ENCODE assay signal across 26 cellular contexts in the genomic region with DNA sequence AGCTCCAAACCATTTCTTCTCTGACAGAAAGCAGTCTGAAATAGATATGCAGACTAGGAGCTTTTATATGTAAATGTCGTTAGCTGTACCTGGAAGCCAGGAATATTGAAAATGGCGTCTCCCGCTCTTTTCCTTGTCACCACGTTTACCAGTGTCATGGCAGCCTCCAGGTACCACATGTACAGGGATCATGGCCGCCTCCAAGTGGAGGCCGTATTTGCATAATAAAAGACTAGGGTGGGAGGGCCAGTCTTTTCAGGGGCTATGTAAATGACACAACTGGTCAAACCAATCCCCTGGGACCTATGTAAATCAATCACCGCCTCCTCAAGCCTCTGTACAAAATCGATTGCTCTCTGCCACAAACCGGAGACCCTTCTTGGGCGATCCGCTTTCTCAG. TPM values are rescaled to one million over a fixed set of nuclear protein-coding genes. Genes with fewer than 3 reads are reported as not detected.
"Had no signal": no experiment of that assay in that cellular context is flagged by ENCODE, and none has a peak within 500 bp of the region (broad histone marks: within the 10 kb centered on the region; RNA-seq: fewer than 3 reads in every experiment).

No MANE protein-coding gene starts in this region.

- H3K4me1 ChIP-seq: breast epithelium, foreskin keratinocyte, stomach, upper lobe of right lung had no signal

- H3K27me3 ChIP-seq: breast epithelium, esophagus muscularis mucosa, foreskin keratinocyte, heart right ventricle, stomach, tibial artery, upper lobe of right lung had no signal

- H3K4me3 Mint-ChIP-seq: activated CD8-positive, alpha-beta T cell treated with anti-CD3 and anti-CD28 coated beads for 36 hours; activated naive CD4-positive, alpha-beta T cell treated with anti-CD3 and anti-CD28 coated beads, Interleukin-2, amount 50 U/mL, for 24 hours; activated T-cell treated with anti-CD3 and anti-CD28 coated beads, Interleukin-2, amount 50 U/mL, for 4 hours; activated T-helper 17 cell treated with anti-CD3 and anti-CD28 coated beads, Interleukin-2, amount 50 U/mL, for 72 hours; natural killer cell treated with Interleukin-12 subunit alpha and Interleukin-12 subunit beta and Interleukin-15 and Interleukin-18, amount 100 ng/mL, for 72 hours; stimulated activated naive B cell treated with anti-CD40 and anti-IgM and Interleukin-4, amounts not matched to agents 10 μg/mL and 1 μg/mL and 100 μg/mL, for 72 hours had no signal

- H3K36me3 Mint-ChIP-seq: activated naive CD4-positive, alpha-beta T cell treated with anti-CD3 and anti-CD28 coated beads, Interleukin-2, amount 50 U/mL, for 24 hours; natural killer cell treated with Interleukin-12 subunit alpha and Interleukin-12 subunit beta and Interleukin-15 and Interleukin-18, amount 100 ng/mL, for 72 hours; stimulated activated naive B cell treated with anti-CD40 and anti-IgM and Interleukin-4, amounts not matched to agents 10 μg/mL and 1 μg/mL and 100 μg/mL, for 72 hours had no signal

- H3K36me3 ChIP-seq: breast epithelium, stomach, upper lobe of right lung had no signal

- H3K27me3 Mint-ChIP-seq: activated CD8-positive, alpha-beta T cell treated with anti-CD3 and anti-CD28 coated beads for 36 hours; activated T-helper 17 cell treated with anti-CD3 and anti-CD28 coated beads, Interleukin-2, amount 50 U/mL, for 72 hours had no signal

- ATAC-seq: activated CD8-positive, alpha-beta T cell treated with anti-CD3 and anti-CD28 coated beads for 36 hours; activated T-cell treated with anti-CD3 and anti-CD28 coated beads, Interleukin-2, amount 50 U/mL, for 4 hours; activated T-helper 17 cell treated with anti-CD3 and anti-CD28 coated beads, Interleukin-2, amount 50 U/mL, for 72 hours; foreskin keratinocyte; heart right ventricle; mucosa of descending colon; natural killer cell treated with Interleukin-12 subunit alpha and Interleukin-12 subunit beta and Interleukin-15 and Interleukin-18, amount 100 ng/mL, for 72 hours; right cardiac atrium; stimulated activated naive B cell treated with anti-CD40 and anti-IgM and Interleukin-4, amounts not matched to agents 10 μg/mL and 1 μg/mL and 100 μg/mL, for 72 hours; upper lobe of right lung had no signal

- H3K4me3 ChIP-seq: breast epithelium, esophagus muscularis mucosa, heart right ventricle, left ventricle myocardium inferior, lung, mucosa of descending colon, stomach, tibial artery, upper lobe of right lung had no signal

- H3K9me3 ChIP-seq: breast epithelium, esophagus muscularis mucosa, heart right ventricle, left ventricle myocardium inferior, mucosa of descending colon, stomach, tibial artery, upper lobe of right lung had no signal

- H3K4me1 Mint-ChIP-seq: activated naive CD4-positive, alpha-beta T cell treated with anti-CD3 and anti-CD28 coated beads, Interleukin-2, amount 50 U/mL, for 24 hours; activated T-helper 17 cell treated with anti-CD3 and anti-CD28 coated beads, Interleukin-2, amount 50 U/mL, for 72 hours; stimulated activated naive B cell treated with anti-CD40 and anti-IgM and Interleukin-4, amounts not matched to agents 10 μg/mL and 1 μg/mL and 100 μg/mL, for 72 hours had no signal

- H3K27ac Mint-ChIP-seq: activated CD8-positive, alpha-beta T cell treated with anti-CD3 and anti-CD28 coated beads for 36 hours; activated naive CD4-positive, alpha-beta T cell treated with anti-CD3 and anti-CD28 coated beads, Interleukin-2, amount 50 U/mL, for 24 hours; activated T-helper 17 cell treated with anti-CD3 and anti-CD28 coated beads, Interleukin-2, amount 50 U/mL, for 72 hours; natural killer cell treated with Interleukin-12 subunit alpha and Interleukin-12 subunit beta and Interleukin-15 and Interleukin-18, amount 100 ng/mL, for 72 hours; stimulated activated naive B cell treated with anti-CD40 and anti-IgM and Interleukin-4, amounts not matched to agents 10 μg/mL and 1 μg/mL and 100 μg/mL, for 72 hours had no signal

- DNase-seq: activated CD4-positive, alpha-beta T cell treated with anti-CD3 and anti-CD28 coated beads, Interleukin-2, amount 50 U/mL, for 1 hour; activated CD8-positive, alpha-beta T cell treated with anti-CD3 and anti-CD28 coated beads for 36 hours; activated gamma-delta T cell treated with Interleukin-2 at 50 U/mL for 16 hours; activated T-cell treated with anti-CD3 and anti-CD28 coated beads, Interleukin-2, amount 50 U/mL, for 4 hours; dermis blood vessel endothelial cell; effector CD4-positive, alpha-beta T cell; foreskin keratinocyte; heart right ventricle; islet precursor cell; left ventricle myocardium inferior; mesendoderm; mucosa of descending colon; right cardiac atrium; stimulated activated CD4-positive, alpha-beta T cell treated with anti-CD3 and anti-CD28 coated beads, Interleukin-15, amount 100 ng/mL, for 24 hours; stimulated activated CD4-positive, alpha-beta T cell treated with anti-CD3 and anti-CD28 coated beads, Interleukin-2, amount 100 ng/mL, for 24 hours; stimulated activated naive B cell treated with anti-CD40 and anti-IgM and Interleukin-4, amounts not matched to agents 10 μg/mL and 1 μg/mL and 100 μg/mL, for 72 hours; stomach; tibial artery; upper lobe of right lung had no signal

- H3K27ac ChIP-seq: breast epithelium, esophagus muscularis mucosa, foreskin keratinocyte, heart right ventricle, left ventricle myocardium inferior, stomach, tibial artery, upper lobe of right lung had no signal

- H3K9me3 Mint-ChIP-seq: activated CD8-positive, alpha-beta T cell treated with anti-CD3 and anti-CD28 coated beads for 36 hours; activated naive CD4-positive, alpha-beta T cell treated with anti-CD3 and anti-CD28 coated beads, Interleukin-2, amount 50 U/mL, for 24 hours had no signal

RNA-seq across cellular contexts. Expression of a gene that starts 54.3 kb away (rescaled TPM):
- total RNA-seq: activated CD8-positive, alpha-beta T cell treated with anti-CD3 and anti-CD28 coated beads for 36 hours; activated T-helper 17 cell treated with anti-CD3 and anti-CD28 coated beads, Interleukin-2, amount 50 U/mL, for 72 hours; foreskin keratinocyte; natural killer cell treated with Interleukin-12 subunit alpha and Interleukin-12 subunit beta and Interleukin-15 and Interleukin-18, amount 100 ng/mL, for 72 hours; pulmonary artery endothelial cell had no signal
